ENCODE assay signal across 8 cellular contexts in the genomic region with DNA sequence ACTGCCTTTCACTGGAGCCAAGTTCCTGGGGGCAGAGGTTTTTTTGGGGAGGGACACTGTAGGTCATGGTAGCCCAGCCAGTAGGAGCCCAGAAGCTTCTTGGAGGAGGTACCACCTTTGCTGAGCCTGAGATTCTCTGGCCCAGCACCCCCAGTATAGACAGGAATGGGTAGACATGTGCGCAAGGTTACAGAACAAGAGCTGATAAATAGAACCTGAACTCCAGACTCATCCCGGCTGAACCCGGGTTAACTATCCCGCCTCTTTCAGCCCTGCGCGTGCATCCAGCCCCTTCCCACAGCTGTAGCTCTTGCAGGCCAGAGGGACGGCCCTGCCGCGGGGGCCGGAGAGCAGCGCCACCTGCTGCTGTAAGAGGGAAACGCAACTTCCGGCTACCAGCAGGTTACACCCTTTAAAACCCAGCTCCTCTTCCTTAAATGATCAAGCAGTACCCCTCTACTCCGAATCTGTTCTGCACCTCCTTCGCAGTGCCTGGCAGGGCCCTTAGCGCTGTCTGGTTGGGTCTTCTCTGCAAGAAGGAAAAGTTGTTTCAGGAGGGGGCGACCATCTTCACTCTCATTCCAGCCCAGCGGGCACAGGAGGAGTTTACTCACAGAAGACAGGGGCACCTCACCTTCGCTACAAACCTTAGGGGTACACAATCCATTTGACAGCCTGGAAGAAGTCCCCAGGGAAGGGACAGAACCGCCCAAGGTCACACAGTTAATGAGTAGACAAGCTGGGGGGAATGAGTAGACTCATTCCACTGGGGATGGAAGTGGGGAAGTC. TPM values are rescaled to one million over a fixed set of nuclear protein-coding genes. Genes with fewer than 3 reads are reported as not detected.
A peak's percentile ranks its signal among the peaks of the same experiment; 100 is the strongest.
DNase-seq lines count a peak whose midpoint lies in the region; ATAC-seq and TF ChIP-seq lines count a peak whose summit lies in the region.

No MANE protein-coding gene starts in this region.

- H3K4me1 ChIP-seq in PC-9 (replicated peaks; ENCODE audit: insufficient read depth) (0 out of 2 replicates have a peak, but pooled peaks cover 6% of the 10 kb centered on the region), neutrophil (ENCODE audit: control insufficient read depth in 1 of 2, insufficient read depth in 1 of 2, low read depth in 1 of 2, low read length in 1 of 2) (peaks cover 0 to 7% of the 10 kb centered on the region in 2 experiments), thyroid gland (peaks cover 11 to 12% of the 10 kb centered on the region in 2 donors)

- POLR2A ChIA-PET in PC-9 (lab: Charles Lee; ENCODE audit: unreplicated experiment): interaction anchor here (0.6 to 0.7 kb wide), 3 partner anchors 22 to 99 kb away, joined by 4 to 8 read pairs (median 7); no protein-coding TSS in a partner anchor

- H3K4me2 ChIP-seq in PC-9: peak overlapping the region; percentile 17; the same call in 1 of the 2 replicates

- H3K27ac ChIP-seq in PC-9 (no peak overlapping the region), neutrophil (no peak overlapping the region), thyroid gland (no peak overlapping the region)

- H3K79me2 ChIP-seq in PC-9 (ENCODE audit: low read depth): peaks cover 39% of the 10 kb centered on the region

- DNase-seq in AG09309 (ENCODE audit: low read depth) (no peak), HuH-7 (ENCODE audit: low spot score) (peak; percentile 95), PC-9 (peak; percentile 57 to 79), fibroblast of pulmonary artery (ENCODE audit: low read depth) (peak; percentile 69), thyroid gland (peak; percentile 57 to 61)
- peak; percentile 80 to 87 for DNase-seq in activated T-cell treated with anti-CD3 and anti-CD28 coated beads, Interleukin-2, amount 50 U/mL, for 48 hours

- H3K9me3 ChIP-seq in PC-9 (ENCODE audit: insufficient read depth, low read depth): no peaks in the 10 kb centered on the region
- H3K9me3 ChIP-seq in neutrophil: no peaks in the 10 kb centered on the region
- no peaks in the 10 kb centered on the region for H3K9me3 ChIP-seq in thyroid gland

- no peaks in the 10 kb centered on the region for H3K9me2 ChIP-seq in PC-9 (ENCODE audit: insufficient read depth)

- peak; percentile 96 for TF ChIP-seq CTCF in AG09309 (IDR thresholded peaks at IDR 0.05; ENCODE audit: control insufficient read depth, insufficient read depth, low read depth, low read length, missing control alignments)
- peak; percentile 93 for TF ChIP-seq CTCF in PC-9 (conservative IDR thresholded peaks at IDR 0.05)
- peak; percentile 89 for TF ChIP-seq CTCF in fibroblast of pulmonary artery (IDR thresholded peaks at IDR 0.05; ENCODE audit: low read length, missing control alignments)
- TF ChIP-seq CTCF in neutrophil (IDR thresholded peaks at IDR 0.05): peak; percentile 93
- TF ChIP-seq CTCF in thyroid gland (IDR thresholded peaks at IDR 0.05): peak; percentile 69 to 95 (median 84)

- BruUV-seq in PC-9 (replicated peaks; lab: Mats Ljungman, UMichigan): no TSS peak

- H3K36me3 ChIP-seq in PC-9 (ENCODE audit: low read depth): peaks cover 34% of the 10 kb centered on the region
- H3K36me3 ChIP-seq in neutrophil: peaks cover 33% of the 10 kb centered on the region
- peaks cover 22 to 30% of the 10 kb centered on the region in 2 donors for H3K36me3 ChIP-seq in thyroid gland

- H3K27me3 ChIP-seq in PC-9 (ENCODE audit: insufficient read depth, low read depth) (no peaks in the 10 kb centered on the region), neutrophil (peaks cover 40% of the 10 kb centered on the region), thyroid gland (no peaks in the 10 kb centered on the region)

- 19 to 20% methylated on average over 15 to 16 of the region's 20 CpGs for WGBS in thyroid gland, 2 donors

- CTCF ChIA-PET in PC-9 (lab: Charles Lee): interaction anchor here (0.5 to 1.9 kb wide), 6 partner anchors 22 to 143 kb away, joined by 3 to 7 read pairs (median 5); a partner anchor contains a TSS

- peaks cover 70% of the 10 kb centered on the region for H3F3A ChIP-seq in PC-9 (ENCODE audit: insufficient read depth, low read depth)

- H3K4me3 ChIP-seq in AG09309 (ENCODE audit: control insufficient read depth, low read depth, low read length) (no peak overlapping the region), PC-9 (no peak overlapping the region), fibroblast of pulmonary artery (replicated peaks; ENCODE audit: low read depth, low read length) (no peak overlapping the region), neutrophil (ENCODE audit: low read depth in 1 of 2, low read length in 1 of 2) (no peak overlapping the region), thyroid gland (replicated peaks in 1 of 3) (no peak overlapping the region)

- intact Hi-C loops in PC-9 (cut with micrococcal nuclease; ENCODE audit: unreplicated experiment) (loop anchor here (1.0 to 5.0 kb wide), 2 partner anchors 84 to 293 kb away; no protein-coding TSS in a partner anchor), thyroid gland (cut with DNase I) (loop anchor here (5.0 to 10.0 kb wide), 3 partner anchors 83 to 291 kb away; a partner anchor contains a TSS)

- TF ChIP-seq POLR2A in thyroid gland (IDR thresholded peaks at IDR 0.05): no peak

- ATAC-seq in GM18867 (IDR thresholded peaks at IDR 0.05; ENCODE audit: unreplicated experiment): peak; percentile 72

- H2AFZ ChIP-seq in PC-9: no peak overlapping the region

- H4K20me1 ChIP-seq in PC-9 (ENCODE audit: insufficient read depth): peaks cover 54% of the 10 kb centered on the region

RNA-seq across cellular contexts. Expression of a gene that starts 7.5 kb away (rescaled TPM):
- total RNA-seq in PC-9 (2021): 167 and 204 TPM in 2 replicates
- total RNA-seq in thyroid gland: 100 to 1,000 TPM in 2 of 4 donors, 10 to 100 TPM in 2; 54.3 to 212 (median 135) TPM

RNA-seq across cellular contexts. Expression of a gene that starts 30.1 kb away (rescaled TPM):
- total RNA-seq in PC-9 (2021) (not detected in 2 replicates), thyroid gland (not detected)

RNA-seq across cellular contexts. Expression of a gene that starts 35.4 kb away (rescaled TPM):
- not detected in 2 replicates for total RNA-seq in PC-9 (2021)
- under 1 TPM in 1 of 4 donors, not detected in 3; 0.59 TPM for total RNA-seq in thyroid gland
